18 cellular contexts compared by ENCODE assay signal in genomic region chr4:80103615-80104014, GRCh38. TPM values are rescaled to one million over a fixed set of nuclear protein-coding genes. Genes with fewer than 3 reads are reported as not detected.
DNase-seq lines count a peak whose midpoint lies in the region; TF ChIP-seq lines count a peak whose summit lies in the region.
"Had no signal": no experiment of that assay in that cellular context is flagged by ENCODE, and none has a peak within 500 bp of the region (broad histone marks: within the 10 kb centered on the region; RNA-seq: fewer than 3 reads in every experiment).

No MANE protein-coding gene starts in this region.

- no peak overlapping the region for H3K9ac ChIP-seq in SK-N-MC (ENCODE audit: insufficient read length)

- no peaks in the 10 kb centered on the region for H3K27me3 ChIP-seq in prostate gland (replicated peaks; ENCODE audit: insufficient read depth)
- H3K27me3 ChIP-seq: SJSA1 had no signal

- H3K4me3 ChIP-seq in SK-N-MC (peak overlapping the region; percentile 10; the same call in 1 of the 2 replicates), prostate gland (no peak overlapping the region)
- H3K4me3 ChIP-seq: SJSA1 had no signal

- H3K36me3 ChIP-seq in SK-N-MC (ENCODE audit: insufficient read depth, low read length) (no peaks in the 10 kb centered on the region), prostate gland (no peaks in the 10 kb centered on the region)
- H3K36me3 ChIP-seq: SJSA1 had no signal

- peak overlapping the region; percentile 48; the same call in 1 of the 2 replicates for H3K27ac ChIP-seq in SK-N-MC
- no peak overlapping the region for H3K27ac ChIP-seq in prostate gland
- H3K27ac ChIP-seq: RWPE1, SJSA1 had no signal

- intact Hi-C loops in prostate gland (cut with DNase I), result no loop called here

- H3K9me3 ChIP-seq in SK-N-MC (ENCODE audit: low read depth, low read length) (no peaks in the 10 kb centered on the region; the same call in 1 of the 2 replicates), prostate gland (no peaks in the 10 kb centered on the region)
- H3K9me3 ChIP-seq: SJSA1 had no signal

- no peak for TF ChIP-seq POLR2A in prostate gland (IDR thresholded peaks at IDR 0.05)

- H3K4me1 ChIP-seq in prostate gland (replicated peaks), result no peaks in the 10 kb centered on the region

- TF ChIP-seq CTCF in prostate gland (IDR thresholded peaks at IDR 0.05), result no peak

- WGBS in prostate gland, result 22% methylated on average over 2 of the region's 2 CpGs

- DNase-seq in NCI-H146 (lab: John Stamatoyannopoulos, UW) (peak; percentile 7), NCI-H146 treated with DMSO at 0.1 percent for 48 hours (lab: John Stamatoyannopoulos, UW; ENCODE audit: unreplicated experiment) (no peak), NCI-H526 (lab: John Stamatoyannopoulos, UW) (peak; percentile 54 to 61), SK-N-MC (ENCODE audit: low read depth, low spot score) (no peak), prostate gland (ENCODE audit: low spot score) (peak; percentile 29), NCI-H345 (lab: John Stamatoyannopoulos, UW) (no peak)
- no peak for DNase-seq in activated effector memory CD4-positive, alpha-beta T cell treated with Interleukin-2 at 50 U/mL for 16 hours
- DNase-seq in activated CD4-positive, CD25-positive, alpha-beta regulatory T cell (lab: John Stamatoyannopoulos, UW), result no peak
- DNase-seq: Calu3; CD4-positive, CD25-positive, alpha-beta regulatory T cell; DMS79 treated with DMSO at 0.1 percent for 48 hours; KBM-7; NCI-H1105 treated with DMSO at 0.1 percent for 48 hours; NCI-H2029 treated with DMSO at 0.1 percent for 48 hours; NCI-H2227 treated with DMSO at 0.1 percent for 48 hours; NCI-H82 had no signal

RNA-seq across cellular contexts. Expression of gene ANTXR2, which starts 30.6 kb away (rescaled TPM):
- total RNA-seq in prostate gland, result 100 to 1,000 TPM in 1 of 2 donors, 10 to 100 TPM in 1; 86.1 to 133 TPM

Comparison
In these comparisons a context has a peak if more than half of its experiments do, and no peak if none do; other contexts are left out.
1. DNase-seq: peak in NCI-H146 (single experiment), NCI-H526 (2 of 2) and prostate gland (single experiment); none in NCI-H146 treated with DMSO at 0.1 percent for 48 hours (single experiment), SK-N-MC (single experiment), activated effector memory CD4-positive, alpha-beta T cell treated with Interleukin-2 at 50 U/mL for 16 hours (single experiment), NCI-H345 (single experiment) and activated CD4-positive, CD25-positive, alpha-beta regulatory T cell (0 of 4).